21 cellular contexts compared by ENCODE assay signal in genomic region chr5:80864109-80864508, GRCh38.
DNase-seq lines count a peak whose midpoint lies in the region; ATAC-seq, FAIRE-seq and TF ChIP-seq lines count a peak whose summit lies in the region.
"Had no signal": no experiment of that assay in that cellular context is flagged by ENCODE, and none has a peak within 500 bp of the region (broad histone marks: within the 10 kb centered on the region; RNA-seq: fewer than 3 reads in every experiment).

No MANE protein-coding gene starts in this region.

- FAIRE-seq in A204.1 (lab: Jason Lieb, UNC) (peak; percentile 3), pancreas (lab: Jason Lieb, UNC) (no peak), small intestine (lab: Jason Lieb, UNC) (no peak)
- FAIRE-seq: D721Med, GM18507 had no signal

- H3K9me3 ChIP-seq in A673 (ENCODE audit: low read depth, low read length, poor library complexity, severe bottlenecking) (no peaks in the 10 kb centered on the region), mesodermal cell (ENCODE audit: control insufficient read depth, low read length) (no peaks in the 10 kb centered on the region), pancreas (no peaks in the 10 kb centered on the region), small intestine (ENCODE audit: control insufficient read depth, low read depth) (no peaks in the 10 kb centered on the region)

- peaks cover 13% of the 10 kb centered on the region for H3K9me3 Mint-ChIP-seq in activated T-helper 1 cell treated with anti-CD3 and anti-CD28 coated beads, Interleukin-12 subunit alpha, Interleukin-12 subunit beta, Interleukin-2, Interleukin-4 antibody, amounts not matched to agents 30 ng/mL and 10 ng/mL and 1 ng/mL, durations not matched to agents 14 hours and 24 hours and 36 hours
- H3K9me3 Mint-ChIP-seq: CD4-positive, alpha-beta memory T cell had no signal

- peaks cover 42% of the 10 kb centered on the region for H3K36me3 Mint-ChIP-seq in activated T-helper 1 cell treated with anti-CD3 and anti-CD28 coated beads, Interleukin-12 subunit alpha, Interleukin-12 subunit beta, Interleukin-2, Interleukin-4 antibody, amounts not matched to agents 30 ng/mL and 10 ng/mL and 1 ng/mL, durations not matched to agents 14 hours and 24 hours and 36 hours (ENCODE audit: low read depth)

- CTCF ChIA-PET in A673 (lab: Charles Lee), result no interaction called here

- no peak for ATAC-seq in pancreas
- ATAC-seq: HCT116, PC-3 had no signal

- no CpG with 5 or more reads among the region's 1 CpG for WGBS in mesodermal cell (ENCODE audit: insufficient coverage in 2 of 2), 2 experiments
- WGBS in pancreas, 2 donors, result 90 to 92% methylated on average over 1 of the region's 1 CpG
- WGBS in small intestine, 3 donors, result 23 to 51% (median 39%) methylated on average over 1 of the region's 1 CpG

- no peak overlapping the region for H3K4me3 Mint-ChIP-seq in activated T-helper 1 cell treated with anti-CD3 and anti-CD28 coated beads, Interleukin-12 subunit alpha, Interleukin-12 subunit beta, Interleukin-2, Interleukin-4 antibody, amounts not matched to agents 30 ng/mL and 10 ng/mL and 1 ng/mL, durations not matched to agents 14 hours and 24 hours and 36 hours
- H3K4me3 Mint-ChIP-seq: CD4-positive, alpha-beta memory T cell had no signal

- H3K27ac Mint-ChIP-seq in activated T-helper 1 cell treated with anti-CD3 and anti-CD28 coated beads, Interleukin-12 subunit alpha, Interleukin-12 subunit beta, Interleukin-2, Interleukin-4 antibody, amounts not matched to agents 30 ng/mL and 10 ng/mL and 1 ng/mL, durations not matched to agents 14 hours and 24 hours and 36 hours, result peak overlapping the region; percentile 64

- DNase-seq in A673 (ENCODE audit: low spot score) (peak; percentile 20), pancreas (no peak), small intestine (no peak)
- no peak for DNase-seq in activated T-helper 1 cell treated with anti-CD3 and anti-CD28 coated beads, Interleukin-12 subunit alpha, Interleukin-12 subunit beta, Interleukin-2, Interleukin-4 antibody, amounts not matched to agents 30 ng/mL and 10 ng/mL and 1 ng/mL, durations not matched to agents 14 hours and 24 hours and 36 hours (ENCODE audit: low spot score)
- DNase-seq in stimulated activated CD4-positive, alpha-beta T cell treated with anti-CD3 and anti-CD28 coated beads, Interleukin-4, amount 100 ng/mL, for 1 hour, result no peak
- DNase-seq: CD4-positive, alpha-beta memory T cell; DMS79; GM23248; KBM-7; MV-4-11; NCI-H1417 treated with DMSO at 0.1 percent for 48 hours; NCI-H2029 treated with DMSO at 0.1 percent for 48 hours; NCI-H510A treated with DMSO at 0.1 percent for 48 hours; NCI-H82; PC-3 had no signal

- no peaks in the 10 kb centered on the region for H3K27me3 Mint-ChIP-seq in activated T-helper 1 cell treated with anti-CD3 and anti-CD28 coated beads, Interleukin-12 subunit alpha, Interleukin-12 subunit beta, Interleukin-2, Interleukin-4 antibody, amounts not matched to agents 30 ng/mL and 10 ng/mL and 1 ng/mL, durations not matched to agents 14 hours and 24 hours and 36 hours (ENCODE audit: insufficient read depth)
- H3K27me3 Mint-ChIP-seq: CD4-positive, alpha-beta memory T cell had no signal

- intact Hi-C loops in A673 (cut with micrococcal nuclease; ENCODE audit: unreplicated experiment), result no loop called here
- intact Hi-C loops in activated T-helper 1 cell treated with anti-CD3 and anti-CD28 coated beads, Interleukin-12 subunit alpha, Interleukin-12 subunit beta, Interleukin-2, Interleukin-4 antibody, amounts not matched to agents 30 ng/mL and 10 ng/mL and 1 ng/mL, durations not matched to agents 14 hours and 24 hours and 36 hours (cut with micrococcal nuclease), result loop anchor here (2.0 to 10.0 kb wide), 4 partner anchors 27 to 441 kb away; partner anchors contain the start of genes RASGRF2 and ZCCHC9
- intact Hi-C loops in pancreas (cut with DNase I), result no loop called here

- POLR2A ChIA-PET in A673 (lab: Charles Lee; ENCODE audit: low non-redundant PET), result no interaction called here

- H3K27ac ChIP-seq in A673 (ENCODE audit: low read depth, low read length, poor library complexity, severe bottlenecking), result no peak overlapping the region
- H3K27ac ChIP-seq in mesodermal cell (ENCODE audit: low read depth, low read length, severe bottlenecking), result peak overlapping the region; percentile 88
- no peak overlapping the region for H3K27ac ChIP-seq in pancreas
- no peak overlapping the region for H3K27ac ChIP-seq in small intestine (ENCODE audit: low read depth in 1 of 2, low read length in 1 of 2)
- H3K27ac ChIP-seq: GM23248, RWPE1 had no signal

- TF ChIP-seq CTCF in A673 (conservative IDR thresholded peaks at IDR 0.05; ENCODE audit: low read depth, low read length) (no peak), pancreas (IDR thresholded peaks at IDR 0.05) (no peak)

- H3K4me1 Mint-ChIP-seq in activated T-helper 1 cell treated with anti-CD3 and anti-CD28 coated beads, Interleukin-12 subunit alpha, Interleukin-12 subunit beta, Interleukin-2, Interleukin-4 antibody, amounts not matched to agents 30 ng/mL and 10 ng/mL and 1 ng/mL, durations not matched to agents 14 hours and 24 hours and 36 hours (ENCODE audit: low read depth), result peaks cover 68% of the 10 kb centered on the region

- H3K4me1 ChIP-seq in A673 (ENCODE audit: insufficient read depth, low read length, poor library complexity, severe bottlenecking), result peaks cover 9% of the 10 kb centered on the region
- H3K4me1 ChIP-seq in mesodermal cell (ENCODE audit: control insufficient read depth, insufficient read depth, low read length, poor library complexity, severe bottlenecking), result peaks cover 12% of the 10 kb centered on the region
- no peaks in the 10 kb centered on the region for H3K4me1 ChIP-seq in pancreas
- H3K4me1 ChIP-seq in small intestine (ENCODE audit: control insufficient read depth in 2 of 2, insufficient read depth in 1 of 2, low read depth in 1 of 2, low read length in 1 of 2), result no peaks in the 10 kb centered on the region

- H3K4me3 ChIP-seq in A673 (ENCODE audit: low read depth, low read length, poor library complexity, severe bottlenecking) (no peak overlapping the region), mesodermal cell (ENCODE audit: extremely low read depth, insufficient read depth, low read length, poor library complexity, severe bottlenecking) (no peak overlapping the region), pancreas (no peak overlapping the region), small intestine (ENCODE audit: low read depth in 1 of 2, low read length in 2 of 2) (no peak overlapping the region)
- H3K4me3 ChIP-seq: GM23248 had no signal

- H3K27me3 ChIP-seq in A673 (replicated peaks; ENCODE audit: insufficient read depth, low read depth, low read length, poor library complexity) (no peaks in the 10 kb centered on the region), pancreas (no peaks in the 10 kb centered on the region), small intestine (ENCODE audit: control insufficient read depth in 2 of 2, insufficient read depth in 2 of 2, low read length in 2 of 2) (no peaks in the 10 kb centered on the region)

- no TSS peak for BruUV-seq in A673 (replicated peaks; lab: Mats Ljungman, UMichigan)

- no peaks in the 10 kb centered on the region for H3K36me3 ChIP-seq in A673 (ENCODE audit: insufficient read depth, low read length, poor library complexity, severe bottlenecking)
- peaks cover 9% of the 10 kb centered on the region for H3K36me3 ChIP-seq in mesodermal cell (ENCODE audit: control insufficient read depth, insufficient read depth, low read length)
- peaks cover 0 to 5% (median 0%) of the 10 kb centered on the region in 3 donors for H3K36me3 ChIP-seq in pancreas
- H3K36me3 ChIP-seq in small intestine (ENCODE audit: control insufficient read depth in 2 of 2, insufficient read depth in 2 of 2, low read length in 2 of 2), result peaks cover 0 to 3% of the 10 kb centered on the region in 2 donors
